Comparison of ENCODE assay signal across 9 cellular contexts in the genomic region with DNA sequence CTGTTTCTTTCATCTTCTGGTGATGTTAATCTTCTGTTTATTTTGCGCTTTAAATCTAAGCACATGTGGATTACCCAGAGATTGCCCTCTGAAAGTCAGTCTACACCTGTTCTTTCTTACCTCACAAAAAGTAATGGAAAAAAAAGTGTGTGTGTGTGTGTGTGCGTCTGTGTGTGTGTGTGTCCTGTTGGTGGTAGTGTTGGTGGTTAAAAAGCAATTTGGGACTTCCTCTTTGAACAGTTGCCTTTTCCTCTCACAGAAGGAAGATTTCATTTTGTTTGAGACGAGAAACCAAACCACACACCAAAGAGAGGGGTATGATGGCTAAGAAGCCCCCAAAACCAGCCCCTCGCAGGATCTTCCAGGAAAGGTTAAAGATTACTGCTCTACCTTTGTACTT. TPM values are rescaled to one million over a fixed set of nuclear protein-coding genes. Genes with fewer than 3 reads are reported as not detected.
DNase-seq lines count a peak whose midpoint lies in the region; ATAC-seq and TF ChIP-seq lines count a peak whose summit lies in the region.
"Had no signal": no experiment of that assay in that cellular context is flagged by ENCODE, and none has a peak within 500 bp of the region (broad histone marks: within the 10 kb centered on the region; RNA-seq: fewer than 3 reads in every experiment).

Gene STAP1 (plus strand): TSS at position 235 of the 400 bp plus-strand sequence. CDS start 83 bp downstream, at position 318.

- 75 to 80% methylated on average over 4 of the region's 4 CpGs for WGBS in tibial nerve, 2 donors

- DNase-seq in activated naive CD4-positive, alpha-beta T cell treated with anti-CD3 and anti-CD28 coated beads for 36 hours: peak; percentile 65
- DNase-seq in activated naive CD4-positive, alpha-beta T cell treated with anti-CD3 and anti-CD28 coated beads, Interleukin-2, amount 50 U/mL, for 16 hours: no peak
- peak in 13 of 34 experiments; percentile 11 to 37 (median 20) for DNase-seq in T-cell
- no peak for DNase-seq in tibial nerve (ENCODE audit: low spot score in 2 of 2)
- no peak for DNase-seq in left ventricle myocardium inferior
- no peak for DNase-seq in glutamatergic neuron

- H3K4me3 ChIP-seq in tibial nerve (peak within 1 kb of the TSS in 1 of 4 donors; percentile 31), left ventricle myocardium inferior (no peak within 1 kb of the TSS)

- ATAC-seq in HG03025 (IDR thresholded peaks at IDR 0.05; ENCODE audit: low FRiP score, unreplicated experiment) (peak; percentile 40), T-cell (replicated peaks in 1 of 4) (peak; percentile 37 to 90 (median 71))

- no peaks in the 10 kb centered on the region for H3K9me3 ChIP-seq in tibial nerve
- no peaks in the 10 kb centered on the region for H3K9me3 ChIP-seq in left ventricle myocardium inferior (replicated peaks)
- H3K9me3 ChIP-seq: Caco-2 had no signal

- intact Hi-C loops in activated naive CD4-positive, alpha-beta T cell treated with anti-CD3 and anti-CD28 coated beads for 36 hours (cut with micrococcal nuclease): loop anchor here (1.0 to 2.0 kb wide), 3 partner anchors 13 to 142 kb away; partner anchors contain the start of genes CENPC and UBA6
- intact Hi-C loops in left ventricle myocardium inferior (cut with micrococcal nuclease): no loop called here

- POLR2A ChIA-PET in T-cell (lab: Charles Lee): interaction anchor here in 1 of 2 donors (0.6 kb wide), 1 partner anchor 83 kb away, joined by 4 read pairs; no protein-coding TSS in a partner anchor

- peaks cover 6% of the 10 kb centered on the region for H3K36me3 Mint-ChIP-seq in activated naive CD4-positive, alpha-beta T cell treated with anti-CD3 and anti-CD28 coated beads for 36 hours (ENCODE audit: low read depth)
- H3K36me3 Mint-ChIP-seq in T-cell: no peaks in the 10 kb centered on the region
- peaks cover 3% of the 10 kb centered on the region for H3K36me3 Mint-ChIP-seq in stimulated activated naive CD8-positive, alpha-beta T cell treated with anti-CD3 and anti-CD28 coated beads, Interleukin-15, Interleukin-2, amounts not matched to agents 100 ng/mL and 50 ng/mL, for 24 hours (ENCODE audit: low read depth)
- H3K36me3 Mint-ChIP-seq in glutamatergic neuron (ENCODE audit: unreplicated experiment): no peaks in the 10 kb centered on the region

- peak within 1 kb of the TSS; percentile 86 for H3K4me3 Mint-ChIP-seq in activated naive CD4-positive, alpha-beta T cell treated with anti-CD3 and anti-CD28 coated beads for 36 hours
- H3K4me3 Mint-ChIP-seq in T-cell (peak within 1 kb of the TSS; percentile 78 to 88 (median 80)), glutamatergic neuron (ENCODE audit: unreplicated experiment) (no peak within 1 kb of the TSS)
- peak within 1 kb of the TSS; percentile 79 for H3K4me3 Mint-ChIP-seq in stimulated activated naive CD8-positive, alpha-beta T cell treated with anti-CD3 and anti-CD28 coated beads, Interleukin-15, Interleukin-2, amounts not matched to agents 100 ng/mL and 50 ng/mL, for 24 hours

- peak within 1 kb of the TSS; percentile 93 for H3K27ac Mint-ChIP-seq in activated naive CD4-positive, alpha-beta T cell treated with anti-CD3 and anti-CD28 coated beads for 36 hours
- peak within 1 kb of the TSS; percentile 91 to 94 for H3K27ac Mint-ChIP-seq in T-cell
- peak within 1 kb of the TSS; percentile 88 for H3K27ac Mint-ChIP-seq in stimulated activated naive CD8-positive, alpha-beta T cell treated with anti-CD3 and anti-CD28 coated beads, Interleukin-15, Interleukin-2, amounts not matched to agents 100 ng/mL and 50 ng/mL, for 24 hours
- no peak within 1 kb of the TSS for H3K27ac Mint-ChIP-seq in glutamatergic neuron (ENCODE audit: unreplicated experiment)

- H3K9me3 Mint-ChIP-seq in activated naive CD4-positive, alpha-beta T cell treated with anti-CD3 and anti-CD28 coated beads for 36 hours: no peaks in the 10 kb centered on the region
- H3K9me3 Mint-ChIP-seq in T-cell (no peaks in the 10 kb centered on the region), glutamatergic neuron (ENCODE audit: unreplicated experiment) (no peaks in the 10 kb centered on the region)
- H3K9me3 Mint-ChIP-seq in stimulated activated naive CD8-positive, alpha-beta T cell treated with anti-CD3 and anti-CD28 coated beads, Interleukin-15, Interleukin-2, amounts not matched to agents 100 ng/mL and 50 ng/mL, for 24 hours: no peaks in the 10 kb centered on the region

- H3K4me1 ChIP-seq in tibial nerve: no peaks in the 10 kb centered on the region
- peaks cover 5% of the 10 kb centered on the region for H3K4me1 ChIP-seq in left ventricle myocardium inferior
- H3K4me1 ChIP-seq: Caco-2 had no signal

- H3K27me3 ChIP-seq in tibial nerve (no peaks in the 10 kb centered on the region), left ventricle myocardium inferior (ENCODE audit: low read depth) (no peaks in the 10 kb centered on the region)

- H3K36me3 ChIP-seq in tibial nerve (no peaks in the 10 kb centered on the region), left ventricle myocardium inferior (no peaks in the 10 kb centered on the region)

- H3K27me3 Mint-ChIP-seq in activated naive CD4-positive, alpha-beta T cell treated with anti-CD3 and anti-CD28 coated beads for 36 hours (ENCODE audit: low read depth): no peaks in the 10 kb centered on the region
- no peaks in the 10 kb centered on the region for H3K27me3 Mint-ChIP-seq in T-cell
- H3K27me3 Mint-ChIP-seq in stimulated activated naive CD8-positive, alpha-beta T cell treated with anti-CD3 and anti-CD28 coated beads, Interleukin-15, Interleukin-2, amounts not matched to agents 100 ng/mL and 50 ng/mL, for 24 hours: no peaks in the 10 kb centered on the region
- H3K27me3 Mint-ChIP-seq in glutamatergic neuron (ENCODE audit: unreplicated experiment): no peaks in the 10 kb centered on the region

- H3K27ac ChIP-seq in tibial nerve: no peak within 1 kb of the TSS
- H3K27ac ChIP-seq in left ventricle myocardium inferior (replicated peaks): no peak within 1 kb of the TSS

- peaks cover 49% of the 10 kb centered on the region for H3K4me1 Mint-ChIP-seq in activated naive CD4-positive, alpha-beta T cell treated with anti-CD3 and anti-CD28 coated beads for 36 hours (ENCODE audit: low read depth)
- peaks cover 35 to 50% (median 48%) of the 10 kb centered on the region in 3 donors for H3K4me1 Mint-ChIP-seq in T-cell
- peaks cover 29% of the 10 kb centered on the region for H3K4me1 Mint-ChIP-seq in stimulated activated naive CD8-positive, alpha-beta T cell treated with anti-CD3 and anti-CD28 coated beads, Interleukin-15, Interleukin-2, amounts not matched to agents 100 ng/mL and 50 ng/mL, for 24 hours (ENCODE audit: low read depth)
- H3K4me1 Mint-ChIP-seq in glutamatergic neuron (ENCODE audit: low read depth, unreplicated experiment): no peaks in the 10 kb centered on the region

- TF ChIP-seq POLR2A in tibial nerve (IDR thresholded peaks at IDR 0.05): no peak

- CTCF ChIA-PET in activated naive CD4-positive, alpha-beta T cell treated with anti-CD3 and anti-CD28 coated beads for 36 hours (lab: Charles Lee): interaction anchor here (1.0 kb wide), 1 partner anchor 9 kb away, joined by 4 read pairs; no protein-coding TSS in a partner anchor
- CTCF ChIA-PET in T-cell (lab: Charles Lee): interaction anchor here (0.7 to 1.1 kb wide), 3 partner anchors 9 to 351 kb away, joined by 3 read pairs; no protein-coding TSS in a partner anchor

- TF ChIP-seq EP300 in tibial nerve (IDR thresholded peaks at IDR 0.05): no peak

- no peak for TF ChIP-seq CTCF in tibial nerve (IDR thresholded peaks at IDR 0.05)
- TF ChIP-seq CTCF in left ventricle myocardium inferior (IDR thresholded peaks at IDR 0.05; ENCODE audit: borderline replicate concordance): no peak
- no peak for TF ChIP-seq CTCF in glutamatergic neuron (IDR thresholded peaks at IDR 0.05; ENCODE audit: partially characterized antibody, unreplicated experiment)

RNA-seq across cellular contexts. Expression of gene STAP1, which starts in this region (rescaled TPM):
- total RNA-seq in activated naive CD4-positive, alpha-beta T cell treated with anti-CD3 and anti-CD28 coated beads for 36 hours: 10 to 100 TPM; 18.9 to 22.1 TPM
- 1 to 10 TPM; 1.6 to 8.0 (median 4.3) TPM for total RNA-seq in T-cell
- under 1 TPM in 2 of 4 donors, not detected in 2; 0.42 to 0.44 TPM for total RNA-seq in tibial nerve
- total RNA-seq in left ventricle myocardium inferior: not detected
- not detected for total RNA-seq in glutamatergic neuron (ENCODE audit: unreplicated experiment)
- total RNA-seq: Caco-2 had no signal
